23 cellular contexts compared by ENCODE assay signal in genomic region chr6:4489538-4489937, GRCh38.
DNase-seq lines count a peak whose midpoint lies in the region; ATAC-seq and TF ChIP-seq lines count a peak whose summit lies in the region.
"Had no signal": no experiment of that assay in that cellular context is flagged by ENCODE, and none has a peak within 500 bp of the region (broad histone marks: within the 10 kb centered on the region; RNA-seq: fewer than 3 reads in every experiment).

No MANE protein-coding gene starts in this region.

- H3K9me3 Mint-ChIP-seq in type B pancreatic cell: peaks cover 33% of the 10 kb centered on the region

- no peaks in the 10 kb centered on the region for H3K27me3 Mint-ChIP-seq in type B pancreatic cell
- H3K27me3 Mint-ChIP-seq: dendritic cell treated with granulocyte-macrophage colony-stimulating factor and Interleukin-4, amounts not matched to agents 40 ng/mL and 50 ng/mL, for 4 days had no signal

- DNase-seq in KBM-7: peak; percentile 24
- peak; percentile 33 for DNase-seq in RPMI7951 (ENCODE audit: low read depth)
- DNase-seq in islet precursor cell: peak; percentile 68
- no peak for DNase-seq in type B pancreatic cell (ENCODE audit: extremely low spot score, unreplicated experiment)
- DNase-seq in kidney tubule cell (ENCODE audit: low spot score): no peak
- DNase-seq in AG08395 (ENCODE audit: low spot score): no peak
- DNase-seq: activated CD4-positive, CD25-positive, alpha-beta regulatory T cell treated with anti-CD3 and anti-CD28 coated beads, Interleukin-2, amount 50 U/mL, for 72 hours; activated CD8-positive, alpha-beta T cell treated with anti-CD3 and anti-CD28 coated beads, Interleukin-2, amount 10 ng/mL, durations not matched to agents 7 days and 5 days; activated gamma-delta T cell; activated naive CD8-positive, alpha-beta T cell treated with anti-CD3 and anti-CD28 coated beads, Interleukin-2, amount 50 U/mL, for 24 hours; GM23248; Karpas-422; left ventricle myocardium inferior; naive thymus-derived CD4-positive, alpha-beta T cell; NCI-H1092; NCI-H187 treated with DMSO at 0.1 percent for 48 hours; NCI-H524; occipital lobe; transverse colon had no signal

- H3K4me3 Mint-ChIP-seq in type B pancreatic cell: peak overlapping the region; percentile 80
- H3K4me3 Mint-ChIP-seq: activated CD8-positive, alpha-beta T cell treated with anti-CD3 and anti-CD28 coated beads, Interleukin-2, amount 10 ng/mL, durations not matched to agents 7 days and 5 days; activated naive CD8-positive, alpha-beta T cell treated with anti-CD3 and anti-CD28 coated beads, Interleukin-2, amount 50 U/mL, for 24 hours; CD14-positive monocyte; central memory CD8-positive, alpha-beta T cell; dendritic cell treated with granulocyte-macrophage colony-stimulating factor and Interleukin-4, amounts not matched to agents 40 ng/mL and 50 ng/mL, for 4 days; naive thymus-derived CD4-positive, alpha-beta T cell had no signal

- peaks cover 28% of the 10 kb centered on the region for H3K4me1 Mint-ChIP-seq in type B pancreatic cell (ENCODE audit: unreplicated experiment)
- H3K4me1 Mint-ChIP-seq: activated naive CD8-positive, alpha-beta T cell treated with anti-CD3 and anti-CD28 coated beads, Interleukin-2, amount 50 U/mL, for 24 hours; CD14-positive monocyte; naive thymus-derived CD4-positive, alpha-beta T cell had no signal

- H3K27ac Mint-ChIP-seq in type B pancreatic cell: peak overlapping the region; percentile 98
- H3K27ac Mint-ChIP-seq: activated CD8-positive, alpha-beta T cell treated with anti-CD3 and anti-CD28 coated beads, Interleukin-2, amount 10 ng/mL, durations not matched to agents 7 days and 5 days; activated naive CD8-positive, alpha-beta T cell treated with anti-CD3 and anti-CD28 coated beads, Interleukin-2, amount 50 U/mL, for 24 hours; CD14-positive monocyte; dendritic cell treated with granulocyte-macrophage colony-stimulating factor and Interleukin-4, amounts not matched to agents 40 ng/mL and 50 ng/mL, for 4 days; naive thymus-derived CD4-positive, alpha-beta T cell had no signal

- no peak for TF ChIP-seq CTCF in type B pancreatic cell (conservative IDR thresholded peaks at IDR 0.05)

- in situ Hi-C loops in KBM-7 (cut with MboI; ENCODE audit: low pct_unique_long_range_greater_than_20kb, low sequenced_read_pairs): no loop called here

- peaks cover 22% of the 10 kb centered on the region for H3K36me3 Mint-ChIP-seq in type B pancreatic cell
- H3K36me3 Mint-ChIP-seq: CD14-positive monocyte had no signal

- no peak for ATAC-seq in GM21737 (IDR thresholded peaks at IDR 0.05; ENCODE audit: unreplicated experiment)
- ATAC-seq: activated CD8-positive, alpha-beta T cell treated with anti-CD3 and anti-CD28 coated beads, Interleukin-2, amount 10 ng/mL, durations not matched to agents 7 days and 5 days; activated naive CD8-positive, alpha-beta T cell treated with anti-CD3 and anti-CD28 coated beads, Interleukin-2, amount 50 U/mL, for 24 hours; naive thymus-derived CD4-positive, alpha-beta T cell had no signal

Comparison
In these comparisons a context has a peak if more than half of its experiments do, and no peak if none do; other contexts are left out.
1. DNase-seq: peak in KBM-7 (single experiment), RPMI7951 (single experiment) and islet precursor cell (single experiment); none in type B pancreatic cell (single experiment), kidney tubule cell (single experiment) and AG08395 (single experiment).